Comparison of ENCODE assay signal across 17 cellular contexts in the genomic region with DNA sequence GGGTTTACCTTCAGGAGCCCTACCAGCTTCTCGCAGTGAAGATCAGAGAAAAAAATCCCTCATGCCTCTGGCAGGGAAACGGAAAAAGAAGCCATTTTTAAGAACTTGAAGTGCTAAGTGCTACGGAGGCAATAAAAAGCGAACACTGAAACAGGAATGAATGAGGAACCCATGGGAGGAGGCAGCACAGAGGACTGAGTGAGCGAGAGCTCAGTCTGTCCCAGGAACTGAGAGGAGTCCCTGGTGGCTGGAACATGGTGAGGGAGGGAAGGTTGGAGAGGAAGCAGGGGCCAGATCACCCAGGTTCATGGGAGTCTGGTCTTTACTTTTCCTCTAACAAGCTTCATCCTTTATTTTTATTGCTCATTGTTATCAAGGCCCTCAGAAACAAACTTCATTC.
DNase-seq lines count a peak whose midpoint lies in the region; ATAC-seq, FAIRE-seq and TF ChIP-seq lines count a peak whose summit lies in the region.
"Had no signal": no experiment of that assay in that cellular context is flagged by ENCODE, and none has a peak within 500 bp of the region (broad histone marks: within the 10 kb centered on the region; RNA-seq: fewer than 3 reads in every experiment).

No MANE protein-coding gene starts in this region.

- no peaks in the 10 kb centered on the region for H3K27me3 ChIP-seq in right lobe of liver
- peaks cover 0 to 7% of the 10 kb centered on the region in 2 experiments; a peak in 1 of 5 replicates for H3K27me3 ChIP-seq in HepG2 (ENCODE audit: control insufficient read depth in 1 of 2, insufficient read depth in 2 of 2, low read length in 2 of 2)
- H3K27me3 ChIP-seq: BLaER1 had no signal

- H3K4me1 ChIP-seq in right lobe of liver (no peaks in the 10 kb centered on the region), HepG2 (ENCODE audit: insufficient read depth, low read length) (no peaks in the 10 kb centered on the region), mucosa of descending colon (ENCODE audit: low read depth) (no peaks in the 10 kb centered on the region)
- H3K4me1 ChIP-seq: BLaER1 had no signal

- no peak overlapping the region for H3K9ac ChIP-seq in HepG2 (ENCODE audit: insufficient read depth, low read depth, low read length)
- H3K9ac ChIP-seq: BLaER1 had no signal

- no peaks in the 10 kb centered on the region for H3K9me3 ChIP-seq in right lobe of liver
- no peaks in the 10 kb centered on the region for H3K9me3 ChIP-seq in HepG2 (ENCODE audit: low read length)
- no peaks in the 10 kb centered on the region for H3K9me3 ChIP-seq in mucosa of descending colon

- DNase-seq in right lobe of liver, result no peak
- no peak for DNase-seq in HepG2 (ENCODE audit: low spot score)
- no peak for DNase-seq in mucosa of descending colon
- DNase-seq in HuH-7.5 (ENCODE audit: low spot score), result no peak
- DNase-seq in retina, result no peak
- no peak for DNase-seq in germinal center (ENCODE audit: low spot score)
- DNase-seq: 8988T; AML-193; CD4-positive, CD25-positive, alpha-beta regulatory T cell; DMS 273 treated with DMSO at 0.1 percent for 48 hours; DMS79; KBM-7 had no signal

- TF ChIP-seq EP300 in HepG2 (IDR thresholded peaks at IDR 0.05; ENCODE audit: low read depth in 2 of 2, low read length in 2 of 2), result no peak
- no peak for TF ChIP-seq EP300 in HepG2 (CRISPR knock-in tag; IDR thresholded peaks at IDR 0.05; ENCODE audit: borderline replicate concordance)

- H3K4me2 ChIP-seq in HepG2 (ENCODE audit: low read depth, low read length), result no peak overlapping the region
- H3K4me2 ChIP-seq: BLaER1 had no signal

- no peaks in the 10 kb centered on the region for H3K36me3 ChIP-seq in right lobe of liver
- H3K36me3 ChIP-seq in HepG2 (replicated peaks in 1 of 2; ENCODE audit: control insufficient read depth in 1 of 2, insufficient read depth in 2 of 2, low read length in 2 of 2), result no peaks in the 10 kb centered on the region
- no peaks in the 10 kb centered on the region for H3K36me3 ChIP-seq in mucosa of descending colon (ENCODE audit: low read depth)
- H3K36me3 ChIP-seq: BLaER1 had no signal

- H3K27me3 Mint-ChIP-seq in activated T-helper 17 cell treated with anti-CD3 and anti-CD28 coated beads, Interleukin-2, amount 50 U/mL, for 72 hours, result peaks cover 42% of the 10 kb centered on the region

- no peak for TF ChIP-seq CTCF in right lobe of liver (IDR thresholded peaks at IDR 0.05)
- no peak for TF ChIP-seq CTCF in HepG2 (CRISPR knock-in tag; IDR thresholded peaks at IDR 0.05)
- no peak for TF ChIP-seq CTCF in mucosa of descending colon (IDR thresholded peaks at IDR 0.05)

- 57% methylated on average over 5 of the region's 5 CpGs for WGBS in right lobe of liver (ENCODE audit: insufficient coverage, low coverage, low lambda C conversion rate, missing lambda C conversion rate)
- WGBS in HepG2 (ENCODE audit: low lambda C conversion rate), result 55% methylated on average over 5 of the region's 5 CpGs

- no TSS peak for BruUV-seq in HepG2 (replicated peaks; lab: Mats Ljungman, UMichigan)

- in situ Hi-C loops in HepG2 (cut with HindIII; ENCODE audit: extremely low pct_ligation_motif_present, low pct_unique_long_range_greater_than_20kb), result no loop called here

- intact Hi-C loops in right lobe of liver (cut with DNase I), result no loop called here
- intact Hi-C loops in HepG2 (cut with micrococcal nuclease; ENCODE audit: unreplicated experiment), result no loop called here
- intact Hi-C loops in mucosa of descending colon (cut with DNase I, micrococcal nuclease), result no loop called here

- TF ChIP-seq RAD21 in HepG2 (CRISPR knock-in tag; IDR thresholded peaks at IDR 0.05), result no peak

- CTCF ChIA-PET in HepG2 (lab: Yijun Ruan, JAX; ENCODE audit: low intra/inter-chr PET ratio, low total read pairs), result no interaction called here

- H3K27ac ChIP-seq in right lobe of liver (no peak overlapping the region), HepG2 (ENCODE audit: extremely low read length, insufficient read depth, low read length) (no peak overlapping the region)
- H3K27ac ChIP-seq: BLaER1 had no signal

- no peaks in the 10 kb centered on the region for H4K20me1 ChIP-seq in HepG2 (ENCODE audit: insufficient read depth, low read length)
- H4K20me1 ChIP-seq: BLaER1 had no signal

- no peaks in the 10 kb centered on the region for H3K79me2 ChIP-seq in HepG2 (ENCODE audit: insufficient read depth, low read length)

- H3K4me1 Mint-ChIP-seq in activated T-helper 17 cell treated with anti-CD3 and anti-CD28 coated beads, Interleukin-2, amount 50 U/mL, for 72 hours, result peaks cover 9% of the 10 kb centered on the region
- H3K4me1 Mint-ChIP-seq: CD4-positive, CD25-positive, alpha-beta regulatory T cell had no signal

- FAIRE-seq in HepG2 (lab: Jason Lieb, UNC), result no peak
- FAIRE-seq: GM12878 had no signal

- no peaks in the 10 kb centered on the region for H3K9me3 Mint-ChIP-seq in activated T-helper 17 cell treated with anti-CD3 and anti-CD28 coated beads, Interleukin-2, amount 50 U/mL, for 72 hours

- ATAC-seq in right lobe of liver, result peak; percentile 26 to 55 (median 31)
- ATAC-seq in HepG2, result no peak
- ATAC-seq in activated T-helper 17 cell treated with anti-CD3 and anti-CD28 coated beads, Interleukin-2, amount 50 U/mL, for 72 hours (replicated peaks), result no peak
- ATAC-seq in mucosa of descending colon, result peak; percentile 30
- ATAC-seq in HG02798 (IDR thresholded peaks at IDR 0.05; ENCODE audit: poor library complexity, unreplicated experiment), result no peak
- ATAC-seq: HCT116 had no signal

- no peaks in the 10 kb centered on the region for H3K36me3 Mint-ChIP-seq in activated T-helper 17 cell treated with anti-CD3 and anti-CD28 coated beads, Interleukin-2, amount 50 U/mL, for 72 hours (ENCODE audit: low read depth)
- H3K36me3 Mint-ChIP-seq: CD4-positive, CD25-positive, alpha-beta regulatory T cell had no signal

- POLR2A ChIA-PET in HepG2 (lab: Yijun Ruan, JAX), result no interaction called here

- H2AFZ ChIP-seq in HepG2 (ENCODE audit: low read length), result no peak overlapping the region

- H3K27ac Mint-ChIP-seq in activated T-helper 17 cell treated with anti-CD3 and anti-CD28 coated beads, Interleukin-2, amount 50 U/mL, for 72 hours, result peak overlapping the region; percentile 43
- H3K27ac Mint-ChIP-seq: CD4-positive, CD25-positive, alpha-beta regulatory T cell had no signal

- TF ChIP-seq POLR2A in right lobe of liver (IDR thresholded peaks at IDR 0.05) (no peak), HepG2 (IDR thresholded peaks at IDR 0.05; ENCODE audit: insufficient read depth in 1 of 2, low read depth in 2 of 2, low read length in 2 of 2) (no peak)

- H3K4me3 ChIP-seq in right lobe of liver (no peak overlapping the region), HepG2 (replicated peaks in 1 of 3; ENCODE audit: insufficient read depth in 1 of 3, low read depth in 2 of 3, low read length in 3 of 3) (no peak overlapping the region), mucosa of descending colon (no peak overlapping the region)
- H3K4me3 ChIP-seq: BLaER1, GM12878 had no signal

- H3K4me3 Mint-ChIP-seq in activated T-helper 17 cell treated with anti-CD3 and anti-CD28 coated beads, Interleukin-2, amount 50 U/mL, for 72 hours, result no peak overlapping the region
- H3K4me3 Mint-ChIP-seq: CD4-positive, CD25-positive, alpha-beta regulatory T cell had no signal

TF ChIP-seq in HepG2, 621 proteins besides CTCF, POLR2A, EP300 and RAD21:
- TF ChIP-seq ATAD3A (CRISPR knock-in tag; IDR thresholded peaks at IDR 0.05) (no peak), EHMT2 (IDR thresholded peaks at IDR 0.05; ENCODE audit: borderline replicate concordance, low read depth, low read length) (no peak), ZNF879 (CRISPR knock-in tag; IDR thresholded peaks at IDR 0.05) (no peak), GPN1 (CRISPR knock-in tag; IDR thresholded peaks at IDR 0.05; ENCODE audit: borderline replicate concordance) (no peak)

Comparison
In these comparisons a context has a peak if more than half of its experiments do, and no peak if none do; other contexts are left out.
1. ATAC-seq: peak in right lobe of liver (4 of 4) and mucosa of descending colon (single experiment); none in HepG2 (single experiment), activated T-helper 17 cell treated with anti-CD3 and anti-CD28 coated beads, Interleukin-2, amount 50 U/mL, for 72 hours (single experiment) and HG02798 (single experiment).